ENCODE assay signal across 8 cellular contexts in the genomic region with DNA sequence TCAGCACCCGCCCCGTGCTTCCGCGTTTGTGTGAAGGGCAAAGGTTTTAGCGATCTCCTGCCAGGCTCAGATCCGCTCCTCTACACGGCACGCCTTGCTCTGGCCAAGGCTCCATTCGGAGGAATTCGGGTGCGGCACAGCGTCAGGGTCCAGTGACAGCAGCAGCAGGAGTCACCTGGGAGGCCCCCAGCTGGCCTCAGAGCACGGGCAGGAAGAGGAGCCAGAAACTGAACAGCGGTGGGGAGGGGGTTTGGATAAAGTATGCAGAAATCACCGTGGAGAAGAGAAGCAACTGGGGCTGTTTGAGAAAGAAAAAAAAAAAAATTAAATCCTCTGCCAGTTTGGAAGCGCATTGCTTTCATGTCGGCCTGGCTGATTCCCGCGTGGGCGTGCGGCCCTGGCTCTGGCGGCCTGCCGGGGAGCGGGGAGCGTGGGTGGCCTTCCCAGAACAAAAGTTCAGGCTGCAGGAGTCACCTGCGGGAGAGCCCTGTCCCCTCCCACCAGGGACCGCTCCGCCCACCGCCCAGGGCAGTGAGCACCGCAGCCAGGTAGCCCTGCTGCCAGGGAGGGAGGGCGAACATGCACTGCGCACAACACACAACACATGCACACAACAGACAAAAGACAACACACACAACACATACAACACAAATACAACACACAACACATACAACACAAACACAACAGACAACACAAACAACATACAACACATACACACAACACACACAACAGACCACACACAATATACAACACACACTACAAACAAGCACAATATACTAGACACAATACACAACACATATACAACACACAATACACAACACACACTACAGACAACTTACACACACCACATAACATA.
DNase-seq lines count a peak whose midpoint lies in the region; ATAC-seq and TF ChIP-seq lines count a peak whose summit lies in the region.

No MANE protein-coding gene starts in this region.

- H3K36me3 ChIP-seq in mammary epithelial cell (ENCODE audit: insufficient read depth, low read length) (no peaks in the 10 kb centered on the region), stomach smooth muscle (ENCODE audit: control insufficient read depth in 2 of 2, insufficient read depth in 2 of 2, low read length in 2 of 2) (no peaks in the 10 kb centered on the region)

- 3% methylated on average over 23 of the region's 32 CpGs for WGBS in mammary epithelial cell (ENCODE audit: low coverage, missing lambda C conversion rate)

- no peak overlapping the region for H3K4me3 ChIP-seq in mammary epithelial cell (replicated peaks in 1 of 3; ENCODE audit: insufficient read depth in 1 of 3, low read depth in 2 of 3, low read length in 3 of 3)
- H3K4me3 ChIP-seq in stomach smooth muscle (ENCODE audit: low read length in 2 of 2) = peak overlapping the region; percentile 31 to 60

- TSS peak; percentile 23 for BruUV-seq in mammary epithelial cell (replicated peaks; lab: Mats Ljungman, UMichigan)

- ATAC-seq in GM19463 (IDR thresholded peaks at IDR 0.05; ENCODE audit: unreplicated experiment) = no peak

- H3K79me2 ChIP-seq in mammary epithelial cell (ENCODE audit: insufficient read depth, low read length) = no peaks in the 10 kb centered on the region

- H4K20me1 ChIP-seq in mammary epithelial cell (ENCODE audit: insufficient read depth, low read length) = no peaks in the 10 kb centered on the region

- CTCF ChIA-PET in mammary epithelial cell (lab: Charles Lee; ENCODE audit: low non-redundant PET) = no interaction called here

- DNase-seq in COR-L47 (lab: John Stamatoyannopoulos, UW) (peak; percentile 39), NCI-H187 (lab: John Stamatoyannopoulos, UW) (peak; percentile 56 to 67), mammary epithelial cell (peak; percentile 87), kidney tubule cell (ENCODE audit: low spot score) (peak; percentile 87), NOMO-1 (lab: John Stamatoyannopoulos, UW; ENCODE audit: unreplicated experiment in 2 of 2) (no peak)
- DNase-seq in activated effector memory CD4-positive, alpha-beta T cell treated with anti-CD3 and anti-CD28 coated beads, Interleukin-2, amount 50 U/mL, for 16 hours = no peak

- H2AFZ ChIP-seq in mammary epithelial cell (ENCODE audit: low read depth, low read length) = peak overlapping the region; percentile 68

- intact Hi-C loops in mammary epithelial cell (cut with micrococcal nuclease) = loop anchor here (2.0 to 5.0 kb wide), 4 partner anchors 61 to 181 kb away; no protein-coding TSS in a partner anchor

- H3K9ac ChIP-seq in mammary epithelial cell (ENCODE audit: insufficient read depth, low read length) (peak overlapping the region; percentile 59), stomach smooth muscle (ENCODE audit: low read length in 2 of 2) (peak overlapping the region; percentile 42 to 52)

- dilution Hi-C loops in mammary epithelial cell (cut with HindIII; ENCODE audit: low sequenced_read_pairs) = no loop called here

- in situ Hi-C loops in mammary epithelial cell (cut with MboI; ENCODE audit: low sequenced_read_pairs in 2 of 2) = loop anchor here in 1 of 2 donors (5.0 kb wide), 1 partner anchor 71 kb away; no protein-coding TSS in a partner anchor

- H3K9me3 ChIP-seq in mammary epithelial cell (replicated peaks; ENCODE audit: insufficient read depth, low read length) (no peaks in the 10 kb centered on the region), stomach smooth muscle (ENCODE audit: control insufficient read depth in 2 of 2, low read length in 2 of 2) (no peaks in the 10 kb centered on the region)

- H3K27ac ChIP-seq in mammary epithelial cell (ENCODE audit: insufficient read depth, low read depth, low read length) = peak overlapping the region; percentile 71
- H3K27ac ChIP-seq in stomach smooth muscle (ENCODE audit: low read length) = peak overlapping the region; percentile 79

- H3K4me1 ChIP-seq in mammary epithelial cell (ENCODE audit: insufficient read depth, low read length) (peaks cover 49% of the 10 kb centered on the region), stomach smooth muscle (ENCODE audit: control insufficient read depth, insufficient read depth, low read length) (peaks cover 25% of the 10 kb centered on the region)

- H3K4me2 ChIP-seq in mammary epithelial cell (ENCODE audit: insufficient read depth, low read depth, low read length) = peak overlapping the region; percentile 72

- H3K27me3 ChIP-seq in mammary epithelial cell (ENCODE audit: insufficient read depth, low read length) (no peaks in the 10 kb centered on the region), stomach smooth muscle (ENCODE audit: control insufficient read depth in 1 of 2, insufficient read depth in 2 of 2, low read length in 2 of 2) (no peaks in the 10 kb centered on the region)

- no peak for TF ChIP-seq CTCF in mammary epithelial cell (conservative IDR thresholded peaks at IDR 0.05 in 1 of 2, IDR thresholded peaks at IDR 0.05 in 1 of 2; ENCODE audit: extremely low read depth in 1 of 2, insufficient read depth in 1 of 2, low read depth in 1 of 2, low read length in 2 of 2)

Comparison
In these comparisons a context has a peak if more than half of its experiments do, and no peak if none do; other contexts are left out.
1. DNase-seq: peak in COR-L47 (single experiment), NCI-H187 (2 of 2), mammary epithelial cell (single experiment) and kidney tubule cell (single experiment); none in NOMO-1 (0 of 2) and activated effector memory CD4-positive, alpha-beta T cell treated with anti-CD3 and anti-CD28 coated beads, Interleukin-2, amount 50 U/mL, for 16 hours (single experiment).
2. H3K4me3 ChIP-seq: peak in stomach smooth muscle (2 of 2); none in mammary epithelial cell (0 of 3).